In genomic region chr7:117565226-117565625, GRCh38 we compare ENCODE assay signal across 24 cellular contexts.
"Had no signal": no experiment of that assay in that cellular context is flagged by ENCODE, and none has a peak within 500 bp of the region (broad histone marks: within the 10 kb centered on the region; RNA-seq: fewer than 3 reads in every experiment).

No MANE protein-coding gene starts in this region.

- DNase-seq: activated CD4-positive, CD25-positive, alpha-beta regulatory T cell; activated CD8-positive, alpha-beta memory T cell treated with anti-CD3 and anti-CD28 coated beads, Interleukin-2, amount 50 U/mL, for 48 hours; activated CD8-positive, alpha-beta T cell treated with anti-CD3 and anti-CD28 coated beads for 36 hours; activated T-cell treated with anti-CD3 and anti-CD28 coated beads, Interleukin-2, amount 50 U/mL, for 1 hour; aorta; Karpas-422; NCI-H1105 treated with DMSO at 0.1 percent for 48 hours; NCI-H146; NCI-H187 treated with DMSO at 0.1 percent for 48 hours; NCI-H2081 treated with DMSO at 0.1 percent for 48 hours; NCI-H2171; NCI-H2227 treated with DMSO at 0.1 percent for 48 hours; NCI-H526; NCI-H82; NK-92 treated with Interleukin-12 subunit alpha and Interleukin-12 subunit beta, amount 100 ng/mL, for 24 hours; OCI-M1; Peyer's patch; Right ventricle myocardium superior; SJCRH30; SK-N-SH; T-helper 1 cell had no signal

- H3K9me2 ChIP-seq: SK-N-SH had no signal

- H3K9me3 ChIP-seq: breast epithelium, Peyer's patch, SK-N-SH had no signal

- H3K27me3 ChIP-seq: breast epithelium, Peyer's patch, SJCRH30 had no signal

- H3K4me3 ChIP-seq: breast epithelium, Peyer's patch, SJCRH30 had no signal

- H3K36me3 ChIP-seq: breast epithelium, Peyer's patch, SJCRH30 had no signal

- H3K4me1 ChIP-seq: breast epithelium, Peyer's patch, SJCRH30 had no signal

- H3K4me2 ChIP-seq: SK-N-SH had no signal

- H3K27ac ChIP-seq: breast epithelium, RWPE1, SJCRH30, VCaP had no signal

- H3K9ac ChIP-seq: SK-N-SH had no signal

- ATAC-seq: activated CD8-positive, alpha-beta T cell treated with anti-CD3 and anti-CD28 coated beads for 36 hours had no signal
